In genomic region chr11:78310500-78310909, GRCh38 we compare ENCODE assay signal across 8 cellular contexts.
DNase-seq lines count a peak whose midpoint lies in the region; ATAC-seq and TF ChIP-seq lines count a peak whose summit lies in the region.

No MANE protein-coding gene starts in this region.

- no peaks in the 10 kb centered on the region for H3K9me2 ChIP-seq in PC-9 (ENCODE audit: insufficient read depth)

- peaks cover 8% of the 10 kb centered on the region for H3K4me1 ChIP-seq in PC-9 (replicated peaks; ENCODE audit: insufficient read depth)

- no peak overlapping the region for H3K27ac ChIP-seq in PC-9

- intact Hi-C loops in left ventricle myocardium superior (cut with micrococcal nuclease) (no loop called here), PC-9 (cut with micrococcal nuclease; ENCODE audit: unreplicated experiment) (no loop called here)

- no peaks in the 10 kb centered on the region for H3K79me2 ChIP-seq in PC-9 (ENCODE audit: low read depth)

- no peak overlapping the region for H2AFZ ChIP-seq in PC-9

- POLR2A ChIA-PET in PC-9 (lab: Charles Lee; ENCODE audit: unreplicated experiment), result interaction anchor here (0.7 kb wide), 1 partner anchor 14 kb away, joined by 3 read pairs; no protein-coding TSS in a partner anchor

- ATAC-seq in GM21390 (IDR thresholded peaks at IDR 0.05; ENCODE audit: unreplicated experiment) (peak; percentile 86), HG03565 (IDR thresholded peaks at IDR 0.05; ENCODE audit: unreplicated experiment) (peak; percentile 91), left ventricle myocardium superior (peak; percentile 90)

- no peaks in the 10 kb centered on the region for H3F3A ChIP-seq in PC-9 (ENCODE audit: insufficient read depth, low read depth)

- H3K9me3 ChIP-seq in PC-9 (ENCODE audit: insufficient read depth, low read depth), result no peaks in the 10 kb centered on the region

- CTCF ChIA-PET in PC-9 (lab: Charles Lee), result interaction anchor here (0.6 to 0.7 kb wide), 2 partner anchors 8 to 70 kb away, joined by 4 to 6 read pairs; no protein-coding TSS in a partner anchor

- H4K20me1 ChIP-seq in PC-9 (ENCODE audit: insufficient read depth), result no peaks in the 10 kb centered on the region

- BruUV-seq in PC-9 (replicated peaks; lab: Mats Ljungman, UMichigan), result no TSS peak

- H3K4me2 ChIP-seq in PC-9, result no peak overlapping the region

- DNase-seq in AG20443 (ENCODE audit: low spot score) (peak; percentile 65), left ventricle myocardium superior (peak; percentile 86), NCI-H1092 (lab: John Stamatoyannopoulos, UW) (no peak), PC-9 (no peak)
- no peak for DNase-seq in stimulated activated naive CD4-positive, alpha-beta T cell treated with Interleukin-2 at 50 U/mL for 16 hours (lab: John Stamatoyannopoulos, UW)
- no peak for DNase-seq in effector CD8-positive, alpha-beta T cell (lab: John Stamatoyannopoulos, UW)

- H3K36me3 ChIP-seq in PC-9 (ENCODE audit: low read depth), result no peaks in the 10 kb centered on the region

- H3K4me3 ChIP-seq in PC-9, result no peak overlapping the region

- no peak for TF ChIP-seq CTCF in PC-9 (conservative IDR thresholded peaks at IDR 0.05)

- H3K27me3 ChIP-seq in PC-9 (ENCODE audit: insufficient read depth, low read depth), result no peaks in the 10 kb centered on the region

Comparison
In these comparisons a context has a peak if more than half of its experiments do, and no peak if none do; other contexts are left out.
1. DNase-seq: peak in AG20443 (single experiment) and left ventricle myocardium superior (single experiment); none in NCI-H1092 (single experiment), PC-9 (0 of 2), stimulated activated naive CD4-positive, alpha-beta T cell treated with Interleukin-2 at 50 U/mL for 16 hours (single experiment) and effector CD8-positive, alpha-beta T cell (single experiment).
2. Peak in every context shown above with its lines, with median percentiles within 50 percentile points of each other: ATAC-seq.